ENCODE assay signal across 9 cellular contexts in the genomic region with DNA sequence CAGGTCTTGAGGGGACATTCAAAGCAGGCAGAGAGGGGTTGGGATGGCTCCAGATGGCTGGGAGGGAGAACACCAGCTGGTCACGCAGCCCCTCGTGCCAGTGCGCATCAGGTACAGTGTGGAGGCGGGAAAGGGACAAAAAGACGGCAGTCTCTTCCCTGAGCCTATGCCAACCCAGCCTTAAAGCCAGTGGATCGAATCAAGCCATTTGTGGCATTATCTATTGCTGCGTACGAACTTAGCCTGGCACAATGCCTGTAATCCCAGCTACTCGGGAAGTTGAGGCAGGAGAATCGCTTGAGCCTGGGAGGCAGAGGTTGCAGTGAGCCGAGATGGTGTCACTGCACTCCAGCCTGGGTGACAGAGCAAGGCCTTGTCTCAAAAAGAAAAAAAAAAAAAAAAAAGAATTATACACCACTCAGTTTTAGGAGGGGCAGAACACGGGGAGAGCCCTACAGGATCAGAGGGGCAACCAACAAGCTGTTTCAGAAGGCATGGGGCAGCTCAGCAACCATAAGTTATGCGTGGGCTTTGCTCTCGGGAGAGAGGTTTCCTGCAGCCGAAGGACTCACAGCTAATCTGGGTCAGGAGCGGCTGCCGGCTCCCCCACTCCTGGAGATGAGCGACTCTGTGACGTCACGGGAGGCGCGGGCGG. TPM values are rescaled to one million over a fixed set of nuclear protein-coding genes. Genes with fewer than 3 reads are reported as not detected.
A peak's percentile ranks its signal among the peaks of the same experiment; 100 is the strongest.
DNase-seq lines count a peak whose midpoint lies in the region; ATAC-seq and TF ChIP-seq lines count a peak whose summit lies in the region.
"Had no signal": no experiment of that assay in that cellular context is flagged by ENCODE, and none has a peak within 500 bp of the region (broad histone marks: within the 10 kb centered on the region; RNA-seq: fewer than 3 reads in every experiment).

No MANE protein-coding gene starts in this region.

- no peaks in the 10 kb centered on the region for H3K9me3 Mint-ChIP-seq in CD8-positive, alpha-beta memory T cell
- H3K9me3 Mint-ChIP-seq in activated T-cell treated with anti-CD3 and anti-CD28 coated beads, Interleukin-2, amount 50 U/mL, for 4 hours: no peaks in the 10 kb centered on the region
- no peaks in the 10 kb centered on the region for H3K9me3 Mint-ChIP-seq in natural killer cell
- H3K9me3 Mint-ChIP-seq in stimulated activated naive B cell treated with anti-CD40 and anti-IgM and Interleukin-4, amounts not matched to agents 10 μg/mL and 1 μg/mL and 100 μg/mL, for 72 hours: no peaks in the 10 kb centered on the region

- CTCF ChIA-PET in CD8-positive, alpha-beta memory T cell (lab: Charles Lee): interaction anchor here (0.9 to 1.0 kb wide), 2 partner anchors 24 to 27 kb away, joined by 3 read pairs; a partner anchor contains a TSS

- H3K9me3 ChIP-seq in CD8-positive, alpha-beta memory T cell (ENCODE audit: low read length): no peaks in the 10 kb centered on the region

- H3K4me1 Mint-ChIP-seq in CD8-positive, alpha-beta memory T cell: peaks cover 34 to 47% (median 43%) of the 10 kb centered on the region in 3 donors
- H3K4me1 Mint-ChIP-seq in activated T-cell treated with anti-CD3 and anti-CD28 coated beads, Interleukin-2, amount 50 U/mL, for 4 hours (ENCODE audit: low read depth): peaks cover 33% of the 10 kb centered on the region
- H3K4me1 Mint-ChIP-seq in natural killer cell: peaks cover 40% of the 10 kb centered on the region in 2 donors
- peaks cover 19 to 38% of the 10 kb centered on the region in 2 donors for H3K4me1 Mint-ChIP-seq in stimulated activated naive B cell treated with anti-CD40 and anti-IgM and Interleukin-4, amounts not matched to agents 10 μg/mL and 1 μg/mL and 100 μg/mL, for 72 hours

- peak overlapping the region; percentile 90 to 99 (median 96) for H3K4me3 Mint-ChIP-seq in CD8-positive, alpha-beta memory T cell
- H3K4me3 Mint-ChIP-seq in activated T-cell treated with anti-CD3 and anti-CD28 coated beads, Interleukin-2, amount 50 U/mL, for 4 hours: peak overlapping the region; percentile 97
- H3K4me3 Mint-ChIP-seq in natural killer cell: peak overlapping the region; percentile 99
- H3K4me3 Mint-ChIP-seq in stimulated activated naive B cell treated with anti-CD40 and anti-IgM and Interleukin-4, amounts not matched to agents 10 μg/mL and 1 μg/mL and 100 μg/mL, for 72 hours: peak overlapping the region; percentile 92 to 95

- TF ChIP-seq CTCF in fibroblast of mammary gland (conservative IDR thresholded peaks at IDR 0.05; ENCODE audit: control insufficient read depth, insufficient read depth, low read depth, low read length) (no peak), natural killer cell (IDR thresholded peaks at IDR 0.05) (no peak)

- peak overlapping the region; percentile 77 for H3K27ac ChIP-seq in CD8-positive, alpha-beta memory T cell (ENCODE audit: low read depth, low read length)

- no peaks in the 10 kb centered on the region for H3K27me3 ChIP-seq in CD8-positive, alpha-beta memory T cell (ENCODE audit: insufficient read depth, low read length, poor library complexity, severe bottlenecking)
- no peaks in the 10 kb centered on the region for H3K27me3 ChIP-seq in H7 (ENCODE audit: control insufficient read depth, insufficient read depth, low read length)

- H3K36me3 ChIP-seq in CD8-positive, alpha-beta memory T cell (ENCODE audit: insufficient read depth, low read length): no peaks in the 10 kb centered on the region
- no peaks in the 10 kb centered on the region; the same call in 1 of the 2 replicates for H3K36me3 ChIP-seq in H7 (replicated peaks; ENCODE audit: control insufficient read depth, insufficient read depth, low read length)

- H3K36me3 Mint-ChIP-seq in CD8-positive, alpha-beta memory T cell: peaks cover 0 to 37% (median 6%) of the 10 kb centered on the region in 3 donors
- peaks cover 16% of the 10 kb centered on the region for H3K36me3 Mint-ChIP-seq in activated T-cell treated with anti-CD3 and anti-CD28 coated beads, Interleukin-2, amount 50 U/mL, for 4 hours (ENCODE audit: insufficient read depth)
- no peaks in the 10 kb centered on the region for H3K36me3 Mint-ChIP-seq in natural killer cell
- H3K36me3 Mint-ChIP-seq in stimulated activated naive B cell treated with anti-CD40 and anti-IgM and Interleukin-4, amounts not matched to agents 10 μg/mL and 1 μg/mL and 100 μg/mL, for 72 hours: peaks cover 11 to 37% of the 10 kb centered on the region in 2 donors

- H3K27me3 Mint-ChIP-seq in CD8-positive, alpha-beta memory T cell: peaks cover 0 to 6% of the 10 kb centered on the region in 2 donors
- no peaks in the 10 kb centered on the region for H3K27me3 Mint-ChIP-seq in activated T-cell treated with anti-CD3 and anti-CD28 coated beads, Interleukin-2, amount 50 U/mL, for 4 hours (ENCODE audit: low read depth)
- H3K27me3 Mint-ChIP-seq in natural killer cell (ENCODE audit: low read depth in 2 of 2): no peaks in the 10 kb centered on the region
- H3K27me3 Mint-ChIP-seq in stimulated activated naive B cell treated with anti-CD40 and anti-IgM and Interleukin-4, amounts not matched to agents 10 μg/mL and 1 μg/mL and 100 μg/mL, for 72 hours: no peaks in the 10 kb centered on the region

- intact Hi-C loops in natural killer cell (cut with micrococcal nuclease): loop anchor here (10.0 kb wide), 2 partner anchors 229 to 319 kb away; a partner anchor contains a TSS

- H3K4me1 ChIP-seq in CD8-positive, alpha-beta memory T cell (ENCODE audit: insufficient read depth, low read length): peaks cover 25% of the 10 kb centered on the region

- POLR2A ChIA-PET in CD8-positive, alpha-beta memory T cell (lab: Charles Lee): interaction anchor here (0.6 to 1.8 kb wide), 4 partner anchors 21 to 318 kb away, joined by 3 to 11 read pairs (median 4); a partner anchor contains a TSS

- no peak for ATAC-seq in activated T-cell treated with anti-CD3 and anti-CD28 coated beads, Interleukin-2, amount 50 U/mL, for 4 hours
- peak in 1 of 3 donors; percentile 15 for ATAC-seq in natural killer cell
- ATAC-seq in stimulated activated naive B cell treated with anti-CD40 and anti-IgM and Interleukin-4, amounts not matched to agents 10 μg/mL and 1 μg/mL and 100 μg/mL, for 72 hours (replicated peaks): peak in 1 of 2 donors; percentile 10
- no peak for ATAC-seq in GM21447 (IDR thresholded peaks at IDR 0.05; ENCODE audit: unreplicated experiment)

- DNase-seq in CD8-positive, alpha-beta memory T cell: peak in 4 of 5 donors; percentile 87 to 95 (median 93)
- DNase-seq in H7 (peak; percentile 52), NCI-H82 (lab: John Stamatoyannopoulos, UW) (peak; percentile 97), fibroblast of mammary gland (ENCODE audit: low read depth) (peak; percentile 88), natural killer cell (no peak)
- peak; percentile 94 for DNase-seq in activated T-cell treated with anti-CD3 and anti-CD28 coated beads, Interleukin-2, amount 50 U/mL, for 4 hours
- DNase-seq in stimulated activated naive B cell treated with anti-CD40 and anti-IgM and Interleukin-4, amounts not matched to agents 10 μg/mL and 1 μg/mL and 100 μg/mL, for 72 hours: no peak

- H3K4me3 ChIP-seq in CD8-positive, alpha-beta memory T cell (ENCODE audit: low read length): peak overlapping the region; percentile 93
- H3K4me3 ChIP-seq in H7 (ENCODE audit: insufficient read depth, low read depth, low read length): peak overlapping the region; percentile 94
- peak overlapping the region; percentile 87 for H3K4me3 ChIP-seq in fibroblast of mammary gland (ENCODE audit: control insufficient read depth, low read depth, low read length)

- peak overlapping the region; percentile 93 to 99 (median 97) for H3K27ac Mint-ChIP-seq in CD8-positive, alpha-beta memory T cell
- peak overlapping the region; percentile 96 to 98 for H3K27ac Mint-ChIP-seq in natural killer cell
- H3K27ac Mint-ChIP-seq in stimulated activated naive B cell treated with anti-CD40 and anti-IgM and Interleukin-4, amounts not matched to agents 10 μg/mL and 1 μg/mL and 100 μg/mL, for 72 hours: peak overlapping the region; percentile 98

RNA-seq across cellular contexts. Expression of a gene that starts 0.4 kb away (rescaled TPM):
- total RNA-seq in CD8-positive, alpha-beta memory T cell: 100 to 1,000 TPM; 209 to 231 TPM
- polyA plus RNA-seq in CD8-positive, alpha-beta memory T cell: 464 TPM
- 124 and 196 TPM in 2 replicates for total RNA-seq in H7 (2014; rRNA removed; shearing (Covaris generic))
- 100 to 1,000 TPM; 192 to 205 (median 201) TPM for total RNA-seq in activated T-cell treated with anti-CD3 and anti-CD28 coated beads, Interleukin-2, amount 50 U/mL, for 4 hours
- 100 to 1,000 TPM; 152 to 177 (median 177) TPM for total RNA-seq in natural killer cell

RNA-seq across cellular contexts. Expression of a gene that starts 23.4 kb away (rescaled TPM):
- total RNA-seq in CD8-positive, alpha-beta memory T cell: 10 to 100 TPM; 34.2 to 34.5 TPM
- polyA plus RNA-seq in CD8-positive, alpha-beta memory T cell: 32.5 TPM
- 16.0 and 17.3 TPM in 2 replicates for total RNA-seq in H7 (2014; rRNA removed; shearing (Covaris generic))
- total RNA-seq in activated T-cell treated with anti-CD3 and anti-CD28 coated beads, Interleukin-2, amount 50 U/mL, for 4 hours: 10 to 100 TPM; 22.2 to 23.7 (median 22.4) TPM
- 10 to 100 TPM; 12.6 to 20.7 (median 15.8) TPM for total RNA-seq in natural killer cell

RNA-seq across cellular contexts. Expression of a gene that starts 55.5 kb away (rescaled TPM):
- not detected for total RNA-seq in CD8-positive, alpha-beta memory T cell
- not detected for polyA plus RNA-seq in CD8-positive, alpha-beta memory T cell
- 10.1 and 11.9 TPM in 2 replicates for total RNA-seq in H7 (2014; rRNA removed; shearing (Covaris generic))
- not detected for total RNA-seq in activated T-cell treated with anti-CD3 and anti-CD28 coated beads, Interleukin-2, amount 50 U/mL, for 4 hours
- under 1 TPM in 1 of 3 donors, not detected in 2; 0.12 TPM for total RNA-seq in natural killer cell
- total RNA-seq: activated CD8-positive, alpha-beta memory T cell treated with anti-CD3 and anti-CD28 coated beads for 36 hours had no signal

Comparison
In these comparisons a context has a peak if more than half of its experiments do, and no peak if none do; other contexts are left out.
1. DNase-seq: peak in CD8-positive, alpha-beta memory T cell (4 of 5), H7 (single experiment), NCI-H82 (single experiment), activated T-cell treated with anti-CD3 and anti-CD28 coated beads, Interleukin-2, amount 50 U/mL, for 4 hours (single experiment) and fibroblast of mammary gland (single experiment); none in natural killer cell (single experiment) and stimulated activated naive B cell treated with anti-CD40 and anti-IgM and Interleukin-4, amounts not matched to agents 10 μg/mL and 1 μg/mL and 100 μg/mL, for 72 hours (single experiment).
2. Peak in every context shown above with its lines, with median percentiles within 50 percentile points of each other: H3K4me3 ChIP-seq, H3K27ac Mint-ChIP-seq and H3K4me3 Mint-ChIP-seq.